25 cellular contexts compared by ENCODE assay signal in genomic region chr11:83648610-83649467, GRCh38.
DNase-seq lines count a peak whose midpoint lies in the region; FAIRE-seq and TF ChIP-seq lines count a peak whose summit lies in the region.
"Had no signal": no experiment of that assay in that cellular context is flagged by ENCODE, and none has a peak within 500 bp of the region (broad histone marks: within the 10 kb centered on the region; RNA-seq: fewer than 3 reads in every experiment).

No MANE protein-coding gene starts in this region.

- no peak overlapping the region for H3K27ac Mint-ChIP-seq in MCF 10A (ENCODE audit: low read depth, unreplicated experiment)
- no peak overlapping the region for H3K27ac Mint-ChIP-seq in activated naive CD4-positive, alpha-beta T cell treated with anti-CD3 and anti-CD28 coated beads, Interleukin-2, amount 10 ng/mL, durations not matched to agents 7 days and 5 days
- no peak overlapping the region for H3K27ac Mint-ChIP-seq in activated T-helper 1 cell treated with anti-CD3 and anti-CD28 coated beads, Interleukin-12 subunit alpha, Interleukin-12 subunit beta, Interleukin-2, Interleukin-4 antibody, amounts not matched to agents 30 ng/mL and 10 ng/mL and 1 ng/mL, durations not matched to agents 14 hours and 24 hours and 36 hours
- H3K27ac Mint-ChIP-seq: activated B cell treated with CpG ODN at 0.5 μM for 24 hours; activated naive CD4-positive, alpha-beta T cell treated with anti-CD3 and anti-CD28 coated beads, Interleukin-2, amount 50 U/mL, for 24 hours; CD4-positive, CD25-positive, alpha-beta regulatory T cell had no signal

- CTCF ChIA-PET in MCF 10A (lab: Yijun Ruan, JAX) (interaction anchor here (0.7 to 1.8 kb wide), 3 partner anchors 32 to 338 kb away, joined by 3 to 4 read pairs (median 3); no protein-coding TSS in a partner anchor), mammary epithelial cell (lab: Charles Lee; ENCODE audit: low non-redundant PET) (no interaction called here)
- CTCF ChIA-PET in activated naive CD4-positive, alpha-beta T cell treated with anti-CD3 and anti-CD28 coated beads, Interleukin-2, amount 10 ng/mL, durations not matched to agents 7 days and 5 days (lab: Charles Lee), result no interaction called here

- no peak for FAIRE-seq in bronchial epithelial cell (lab: Jason Lieb, UNC)

- H4K20me1 ChIP-seq in mammary epithelial cell (ENCODE audit: insufficient read depth, low read length), result no peaks in the 10 kb centered on the region

- H3K79me2 ChIP-seq in mammary epithelial cell (ENCODE audit: insufficient read depth, low read length), result no peaks in the 10 kb centered on the region

- WGBS in mammary epithelial cell (ENCODE audit: low coverage, missing lambda C conversion rate), result 63% methylated on average over 2 of the region's 2 CpGs
- 79 to 86% methylated on average over 2 of the region's 2 CpGs for WGBS in thyroid gland, 2 donors

- intact Hi-C loops in MCF 10A (cut with micrococcal nuclease), result no loop called here
- intact Hi-C loops in mammary epithelial cell (cut with micrococcal nuclease), result no loop called here
- intact Hi-C loops in thyroid gland (cut with DNase I), result no loop called here
- intact Hi-C loops in activated T-helper 1 cell treated with anti-CD3 and anti-CD28 coated beads, Interleukin-12 subunit alpha, Interleukin-12 subunit beta, Interleukin-2, Interleukin-4 antibody, amounts not matched to agents 30 ng/mL and 10 ng/mL and 1 ng/mL, durations not matched to agents 14 hours and 24 hours and 36 hours (cut with micrococcal nuclease), result no loop called here

- H3K4me2 ChIP-seq in mammary epithelial cell (ENCODE audit: insufficient read depth, low read depth, low read length), result no peak overlapping the region

- H3K9ac ChIP-seq in mammary epithelial cell (ENCODE audit: insufficient read depth, low read length), result no peak overlapping the region

- no peak overlapping the region for H2AFZ ChIP-seq in mammary epithelial cell (ENCODE audit: low read depth, low read length)

- H3K9me3 Mint-ChIP-seq in MCF 10A (ENCODE audit: unreplicated experiment), result no peaks in the 10 kb centered on the region
- no peaks in the 10 kb centered on the region for H3K9me3 Mint-ChIP-seq in activated naive CD4-positive, alpha-beta T cell treated with anti-CD3 and anti-CD28 coated beads, Interleukin-2, amount 10 ng/mL, durations not matched to agents 7 days and 5 days
- H3K9me3 Mint-ChIP-seq in activated T-helper 1 cell treated with anti-CD3 and anti-CD28 coated beads, Interleukin-12 subunit alpha, Interleukin-12 subunit beta, Interleukin-2, Interleukin-4 antibody, amounts not matched to agents 30 ng/mL and 10 ng/mL and 1 ng/mL, durations not matched to agents 14 hours and 24 hours and 36 hours, result no peaks in the 10 kb centered on the region
- H3K9me3 Mint-ChIP-seq: activated B cell treated with CpG ODN at 0.5 μM for 24 hours; activated naive CD4-positive, alpha-beta T cell treated with anti-CD3 and anti-CD28 coated beads, Interleukin-2, amount 50 U/mL, for 24 hours had no signal

- TF ChIP-seq POLR2A in thyroid gland (IDR thresholded peaks at IDR 0.05), result peak in 1 of 2 donors; percentile 21

- TF ChIP-seq CTCF in MCF 10A (IDR thresholded peaks at IDR 0.05; ENCODE audit: unreplicated experiment) (no peak), mammary epithelial cell (conservative IDR thresholded peaks at IDR 0.05 in 1 of 2, IDR thresholded peaks at IDR 0.05 in 1 of 2; ENCODE audit: extremely low read depth in 1 of 2, insufficient read depth in 1 of 2, low read depth in 1 of 2, low read length in 2 of 2) (no peak), bronchial epithelial cell (IDR thresholded peaks at IDR 0.05; ENCODE audit: insufficient read depth, low read length, severe bottlenecking) (no peak), thyroid gland (IDR thresholded peaks at IDR 0.05) (peak in 1 of 6 experiments; percentile 16)

- H3K4me3 Mint-ChIP-seq in MCF 10A (ENCODE audit: unreplicated experiment), result no peak overlapping the region
- no peak overlapping the region for H3K4me3 Mint-ChIP-seq in activated naive CD4-positive, alpha-beta T cell treated with anti-CD3 and anti-CD28 coated beads, Interleukin-2, amount 10 ng/mL, durations not matched to agents 7 days and 5 days
- H3K4me3 Mint-ChIP-seq in activated T-helper 1 cell treated with anti-CD3 and anti-CD28 coated beads, Interleukin-12 subunit alpha, Interleukin-12 subunit beta, Interleukin-2, Interleukin-4 antibody, amounts not matched to agents 30 ng/mL and 10 ng/mL and 1 ng/mL, durations not matched to agents 14 hours and 24 hours and 36 hours, result no peak overlapping the region
- H3K4me3 Mint-ChIP-seq: activated B cell treated with CpG ODN at 0.5 μM for 24 hours; activated naive CD4-positive, alpha-beta T cell treated with anti-CD3 and anti-CD28 coated beads, Interleukin-2, amount 50 U/mL, for 24 hours; CD4-positive, CD25-positive, alpha-beta regulatory T cell had no signal

- H3K4me1 ChIP-seq in mammary epithelial cell (ENCODE audit: insufficient read depth, low read length), result no peaks in the 10 kb centered on the region
- peaks cover 12 to 23% of the 10 kb centered on the region in 2 donors for H3K4me1 ChIP-seq in thyroid gland
- H3K4me1 ChIP-seq in effector memory CD4-positive, alpha-beta T cell (ENCODE audit: control insufficient read depth, insufficient read depth, low read length, poor library complexity, severe bottlenecking), result no peaks in the 10 kb centered on the region
- H3K4me1 ChIP-seq: gastrocnemius medialis had no signal

- H3K4me3 ChIP-seq in mammary epithelial cell (replicated peaks in 1 of 3; ENCODE audit: insufficient read depth in 1 of 3, low read depth in 2 of 3, low read length in 3 of 3), result no peak overlapping the region
- no peak overlapping the region for H3K4me3 ChIP-seq in bronchial epithelial cell (ENCODE audit: low read depth, low read length)
- no peak overlapping the region for H3K4me3 ChIP-seq in thyroid gland (replicated peaks in 1 of 3)
- H3K4me3 ChIP-seq in effector memory CD4-positive, alpha-beta T cell (ENCODE audit: insufficient read depth, low read depth, low read length, poor library complexity, severe bottlenecking), result no peak overlapping the region
- H3K4me3 ChIP-seq: gastrocnemius medialis, mucosa of descending colon, thoracic aorta had no signal

- H3K27ac ChIP-seq in mammary epithelial cell (ENCODE audit: insufficient read depth, low read depth, low read length), result no peak overlapping the region
- H3K27ac ChIP-seq in thyroid gland, result peak overlapping the region; percentile 25 to 69 (median 53)
- H3K27ac ChIP-seq in effector memory CD4-positive, alpha-beta T cell (ENCODE audit: insufficient read depth, low read length, poor library complexity, severe bottlenecking), result no peak overlapping the region
- H3K27ac ChIP-seq: gastrocnemius medialis, thoracic aorta had no signal

- no peaks in the 10 kb centered on the region for H3K36me3 ChIP-seq in mammary epithelial cell (ENCODE audit: insufficient read depth, low read length)
- H3K36me3 ChIP-seq in bronchial epithelial cell (ENCODE audit: control insufficient read depth, insufficient read depth, low read length), result no peaks in the 10 kb centered on the region
- no peaks in the 10 kb centered on the region for H3K36me3 ChIP-seq in thyroid gland
- no peaks in the 10 kb centered on the region for H3K36me3 ChIP-seq in effector memory CD4-positive, alpha-beta T cell (ENCODE audit: control insufficient read depth, insufficient read depth, low read length)
- H3K36me3 ChIP-seq: gastrocnemius medialis, thoracic aorta had no signal

- no TSS peak for BruUV-seq in MCF 10A (replicated peaks; lab: Mats Ljungman, UMichigan)
- no TSS peak for BruUV-seq in mammary epithelial cell (replicated peaks; lab: Mats Ljungman, UMichigan)

- dilution Hi-C loops in mammary epithelial cell (cut with HindIII; ENCODE audit: low sequenced_read_pairs), result no loop called here

- peaks cover 68% of the 10 kb centered on the region for H3K27me3 Mint-ChIP-seq in MCF 10A (ENCODE audit: insufficient read depth, unreplicated experiment)
- no peaks in the 10 kb centered on the region for H3K27me3 Mint-ChIP-seq in activated naive CD4-positive, alpha-beta T cell treated with anti-CD3 and anti-CD28 coated beads, Interleukin-2, amount 10 ng/mL, durations not matched to agents 7 days and 5 days
- no peaks in the 10 kb centered on the region for H3K27me3 Mint-ChIP-seq in activated T-helper 1 cell treated with anti-CD3 and anti-CD28 coated beads, Interleukin-12 subunit alpha, Interleukin-12 subunit beta, Interleukin-2, Interleukin-4 antibody, amounts not matched to agents 30 ng/mL and 10 ng/mL and 1 ng/mL, durations not matched to agents 14 hours and 24 hours and 36 hours (ENCODE audit: insufficient read depth)

- DNase-seq in MCF 10A (ENCODE audit: unreplicated experiment) (peak; percentile 23), mammary epithelial cell (no peak), bronchial epithelial cell (ENCODE audit: low read depth) (peak; percentile 22), left kidney (ENCODE audit: low read depth, low spot score) (peak; percentile 23), thyroid gland (peak in 1 of 2 donors; percentile 31)
- no peak for DNase-seq in activated naive CD4-positive, alpha-beta T cell treated with anti-CD3 and anti-CD28 coated beads, Interleukin-2, amount 10 ng/mL, durations not matched to agents 7 days and 5 days
- no peak for DNase-seq in effector memory CD4-positive, alpha-beta T cell
- no peak for DNase-seq in activated T-helper 1 cell treated with anti-CD3 and anti-CD28 coated beads, Interleukin-12 subunit alpha, Interleukin-12 subunit beta, Interleukin-2, Interleukin-4 antibody, amounts not matched to agents 30 ng/mL and 10 ng/mL and 1 ng/mL, durations not matched to agents 14 hours and 24 hours and 36 hours (ENCODE audit: low spot score)
- DNase-seq: 8988T; activated B cell treated with CpG ODN at 0.5 μM for 24 hours; CD4-positive, CD25-positive, alpha-beta regulatory T cell; cortex of kidney; DMS 273 treated with DMSO at 0.1 percent for 48 hours; gastrocnemius medialis; left ventricle myocardium superior; mucosa of descending colon; NCI-H1694 treated with DMSO at 0.1 percent for 48 hours; NCI-H524; SHP77; stimulated activated CD4-positive, alpha-beta T cell treated with anti-CD3 and anti-CD28 coated beads, Interleukin-15, amount 100 ng/mL, for 24 hours; stimulated activated naive CD4-positive, alpha-beta T cell treated with Interleukin-2 at 50 U/mL for 16 hours; SW 1271; T1000 had no signal

- in situ Hi-C loops in mammary epithelial cell (cut with MboI; ENCODE audit: low sequenced_read_pairs in 2 of 2), result no loop called here

- H3K36me3 Mint-ChIP-seq in MCF 10A (ENCODE audit: insufficient read depth, unreplicated experiment), result no peaks in the 10 kb centered on the region
- no peaks in the 10 kb centered on the region for H3K36me3 Mint-ChIP-seq in activated naive CD4-positive, alpha-beta T cell treated with anti-CD3 and anti-CD28 coated beads, Interleukin-2, amount 10 ng/mL, durations not matched to agents 7 days and 5 days
- H3K36me3 Mint-ChIP-seq in activated T-helper 1 cell treated with anti-CD3 and anti-CD28 coated beads, Interleukin-12 subunit alpha, Interleukin-12 subunit beta, Interleukin-2, Interleukin-4 antibody, amounts not matched to agents 30 ng/mL and 10 ng/mL and 1 ng/mL, durations not matched to agents 14 hours and 24 hours and 36 hours (ENCODE audit: low read depth), result no peaks in the 10 kb centered on the region
- H3K36me3 Mint-ChIP-seq: activated naive CD4-positive, alpha-beta T cell treated with anti-CD3 and anti-CD28 coated beads, Interleukin-2, amount 50 U/mL, for 24 hours; CD4-positive, CD25-positive, alpha-beta regulatory T cell had no signal

- H3K9me3 ChIP-seq in mammary epithelial cell (replicated peaks; ENCODE audit: insufficient read depth, low read length) (no peaks in the 10 kb centered on the region), thyroid gland (no peaks in the 10 kb centered on the region)
- no peaks in the 10 kb centered on the region for H3K9me3 ChIP-seq in effector memory CD4-positive, alpha-beta T cell (ENCODE audit: control insufficient read depth, low read length)
- H3K9me3 ChIP-seq: gastrocnemius medialis, mucosa of descending colon, thoracic aorta had no signal

- no peaks in the 10 kb centered on the region for H3K4me1 Mint-ChIP-seq in MCF 10A (ENCODE audit: insufficient read depth, unreplicated experiment)
- no peaks in the 10 kb centered on the region for H3K4me1 Mint-ChIP-seq in activated naive CD4-positive, alpha-beta T cell treated with anti-CD3 and anti-CD28 coated beads, Interleukin-2, amount 10 ng/mL, durations not matched to agents 7 days and 5 days
- no peaks in the 10 kb centered on the region for H3K4me1 Mint-ChIP-seq in activated T-helper 1 cell treated with anti-CD3 and anti-CD28 coated beads, Interleukin-12 subunit alpha, Interleukin-12 subunit beta, Interleukin-2, Interleukin-4 antibody, amounts not matched to agents 30 ng/mL and 10 ng/mL and 1 ng/mL, durations not matched to agents 14 hours and 24 hours and 36 hours (ENCODE audit: low read depth)
- H3K4me1 Mint-ChIP-seq: activated B cell treated with CpG ODN at 0.5 μM for 24 hours; activated naive CD4-positive, alpha-beta T cell treated with anti-CD3 and anti-CD28 coated beads, Interleukin-2, amount 50 U/mL, for 24 hours had no signal

- POLR2A ChIA-PET in MCF 10A (lab: Yijun Ruan, JAX), result interaction anchor here (0.6 kb wide), 1 partner anchor 17 kb away, joined by 3 read pairs; no protein-coding TSS in a partner anchor

- H3K27me3 ChIP-seq in mammary epithelial cell (ENCODE audit: insufficient read depth, low read length), result no peaks in the 10 kb centered on the region
- H3K27me3 ChIP-seq in bronchial epithelial cell (ENCODE audit: control insufficient read depth, insufficient read depth, low read length), result no peaks in the 10 kb centered on the region
- no peaks in the 10 kb centered on the region for H3K27me3 ChIP-seq in thyroid gland
- no peaks in the 10 kb centered on the region for H3K27me3 ChIP-seq in effector memory CD4-positive, alpha-beta T cell (replicated peaks; ENCODE audit: control insufficient read depth, insufficient read depth, low read length, poor library complexity, severe bottlenecking)
- H3K27me3 ChIP-seq: gastrocnemius medialis had no signal

Comparison
In these comparisons a context has a peak if more than half of its experiments do, and no peak if none do; other contexts are left out.
1. DNase-seq: peak in MCF 10A (single experiment), bronchial epithelial cell (single experiment) and left kidney (single experiment); none in mammary epithelial cell (single experiment), activated naive CD4-positive, alpha-beta T cell treated with anti-CD3 and anti-CD28 coated beads, Interleukin-2, amount 10 ng/mL, durations not matched to agents 7 days and 5 days (single experiment), effector memory CD4-positive, alpha-beta T cell (0 of 3) and activated T-helper 1 cell treated with anti-CD3 and anti-CD28 coated beads, Interleukin-12 subunit alpha, Interleukin-12 subunit beta, Interleukin-2, Interleukin-4 antibody, amounts not matched to agents 30 ng/mL and 10 ng/mL and 1 ng/mL, durations not matched to agents 14 hours and 24 hours and 36 hours (single experiment).
2. H3K27ac ChIP-seq: peak in thyroid gland (3 of 3); none in mammary epithelial cell (single experiment) and effector memory CD4-positive, alpha-beta T cell (single experiment).